18 cellular contexts compared by ENCODE assay signal in genomic region chr17:59858167-59858790, GRCh38. TPM values are rescaled to one million over a fixed set of nuclear protein-coding genes. Genes with fewer than 3 reads are reported as not detected.
DNase-seq lines count a peak whose midpoint lies in the region; ATAC-seq and TF ChIP-seq lines count a peak whose summit lies in the region.
"Had no signal": no experiment of that assay in that cellular context is flagged by ENCODE, and none has a peak within 500 bp of the region (broad histone marks: within the 10 kb centered on the region; RNA-seq: fewer than 3 reads in every experiment).

No MANE protein-coding gene starts in this region.

- H2AFZ ChIP-seq in GM23248: peak overlapping the region; percentile 34; the same call in 1 of the 2 replicates

- H3K9ac ChIP-seq in GM23248: peak overlapping the region; percentile 47

- no peaks in the 10 kb centered on the region for H3K79me2 ChIP-seq in GM23248 (ENCODE audit: insufficient read depth)

- DNase-seq in AG09309 (ENCODE audit: low read depth) (peak; percentile 20), GM23248 (peak; percentile 27), lower lobe of right lung (no peak), NCI-H774 (lab: John Stamatoyannopoulos, UW) (no peak), UCSD-AML1 (lab: John Stamatoyannopoulos, UW; ENCODE audit: unreplicated experiment) (no peak)
- no peak for DNase-seq in stimulated activated naive B cell treated with anti-CD40 and anti-IgM and Interleukin-4, amounts not matched to agents 10 μg/mL and 1 μg/mL and 100 μg/mL, for 72 hours
- DNase-seq in activated CD4-positive, alpha-beta T cell treated with anti-CD3 and anti-CD28 coated beads for 48 hours: no peak
- DNase-seq: activated B cell treated with CpG ODN at 0.5 μM for 24 hours; activated effector memory CD4-positive, alpha-beta T cell treated with anti-CD3 and anti-CD28 coated beads, Interleukin-2, amount 50 U/mL, for 16 hours; colonic mucosa; left cardiac atrium; NCI-H187 treated with DMSO at 0.1 percent for 48 hours; NCI-H446; substantia nigra had no signal

- H3K9me3 ChIP-seq in GM23248 (ENCODE audit: low read depth) (no peaks in the 10 kb centered on the region), lower lobe of right lung (no peaks in the 10 kb centered on the region)
- H3K9me3 ChIP-seq: colonic mucosa, HAP-1 had no signal

- H3K27me3 Mint-ChIP-seq in activated naive CD8-positive, alpha-beta T cell: no peaks in the 10 kb centered on the region
- no peaks in the 10 kb centered on the region for H3K27me3 Mint-ChIP-seq in stimulated activated naive B cell treated with anti-CD40 and anti-IgM and Interleukin-4, amounts not matched to agents 10 μg/mL and 1 μg/mL and 100 μg/mL, for 72 hours
- H3K27me3 Mint-ChIP-seq: activated B cell treated with CpG ODN at 0.5 μM for 24 hours, B cell had no signal

- no peak overlapping the region for H3K4me2 ChIP-seq in GM23248 (ENCODE audit: unreplicated experiment)

- TF ChIP-seq CTCF in AG09309 (IDR thresholded peaks at IDR 0.05; ENCODE audit: control insufficient read depth, insufficient read depth, low read depth, low read length, missing control alignments) (no peak), lower lobe of right lung (IDR thresholded peaks at IDR 0.05) (no peak)

- peaks cover 21% of the 10 kb centered on the region for H3K4me1 Mint-ChIP-seq in activated naive CD8-positive, alpha-beta T cell (ENCODE audit: low read depth)
- peaks cover 11 to 12% of the 10 kb centered on the region in 2 donors for H3K4me1 Mint-ChIP-seq in stimulated activated naive B cell treated with anti-CD40 and anti-IgM and Interleukin-4, amounts not matched to agents 10 μg/mL and 1 μg/mL and 100 μg/mL, for 72 hours

- H3K9me2 ChIP-seq in GM23248 (ENCODE audit: insufficient read depth): no peaks in the 10 kb centered on the region

- peak overlapping the region; percentile 94 for H3K27ac Mint-ChIP-seq in activated naive CD8-positive, alpha-beta T cell
- no peak overlapping the region for H3K27ac Mint-ChIP-seq in stimulated activated naive B cell treated with anti-CD40 and anti-IgM and Interleukin-4, amounts not matched to agents 10 μg/mL and 1 μg/mL and 100 μg/mL, for 72 hours
- H3K27ac Mint-ChIP-seq: B cell had no signal

- intact Hi-C loops in lower lobe of right lung (cut with DNase I): no loop called here

- no peaks in the 10 kb centered on the region for H3K27me3 ChIP-seq in GM23248 (replicated peaks; ENCODE audit: insufficient read depth)
- no peaks in the 10 kb centered on the region for H3K27me3 ChIP-seq in lower lobe of right lung (ENCODE audit: low read depth)
- H3K27me3 ChIP-seq: colonic mucosa had no signal

- peaks cover 11% of the 10 kb centered on the region for H3F3A ChIP-seq in GM23248 (ENCODE audit: insufficient read depth)

- no peak for ATAC-seq in lower lobe of right lung
- ATAC-seq in stimulated activated naive B cell treated with anti-CD40 and anti-IgM and Interleukin-4, amounts not matched to agents 10 μg/mL and 1 μg/mL and 100 μg/mL, for 72 hours (replicated peaks): no peak
- ATAC-seq: K562, left cardiac atrium had no signal

- H3K4me3 ChIP-seq in AG09309 (ENCODE audit: control insufficient read depth, low read depth, low read length): no peak overlapping the region
- H3K4me3 ChIP-seq in GM23248: no peak overlapping the region
- H3K4me3 ChIP-seq in lower lobe of right lung: no peak overlapping the region
- H3K4me3 ChIP-seq: colonic mucosa, HAP-1, K562 had no signal

- H3K4me3 Mint-ChIP-seq in activated naive CD8-positive, alpha-beta T cell: no peak overlapping the region
- H3K4me3 Mint-ChIP-seq in stimulated activated naive B cell treated with anti-CD40 and anti-IgM and Interleukin-4, amounts not matched to agents 10 μg/mL and 1 μg/mL and 100 μg/mL, for 72 hours: no peak overlapping the region
- H3K4me3 Mint-ChIP-seq: activated B cell treated with CpG ODN at 0.5 μM for 24 hours, B cell had no signal

- no peaks in the 10 kb centered on the region for H4K20me1 ChIP-seq in GM23248 (ENCODE audit: insufficient read depth)

- peaks cover 17% of the 10 kb centered on the region for H3K4me1 ChIP-seq in GM23248 (ENCODE audit: insufficient read depth)
- peaks cover 43% of the 10 kb centered on the region for H3K4me1 ChIP-seq in lower lobe of right lung

- in situ Hi-C loops in GM23248 (cut with MboI): no loop called here

- H3K9me3 Mint-ChIP-seq in activated naive CD8-positive, alpha-beta T cell (ENCODE audit: low read depth): no peaks in the 10 kb centered on the region
- H3K9me3 Mint-ChIP-seq in stimulated activated naive B cell treated with anti-CD40 and anti-IgM and Interleukin-4, amounts not matched to agents 10 μg/mL and 1 μg/mL and 100 μg/mL, for 72 hours: peaks cover 0 to under 1% of the 10 kb centered on the region in 2 donors
- H3K9me3 Mint-ChIP-seq: activated B cell treated with CpG ODN at 0.5 μM for 24 hours had no signal

- no peaks in the 10 kb centered on the region for H3K36me3 Mint-ChIP-seq in activated naive CD8-positive, alpha-beta T cell
- peaks cover 3 to 5% of the 10 kb centered on the region in 2 donors for H3K36me3 Mint-ChIP-seq in stimulated activated naive B cell treated with anti-CD40 and anti-IgM and Interleukin-4, amounts not matched to agents 10 μg/mL and 1 μg/mL and 100 μg/mL, for 72 hours

- H3K27ac ChIP-seq in GM23248 (peak overlapping the region; percentile 8; the same call in 1 of the 2 replicates), lower lobe of right lung (peak overlapping the region; percentile 31)
- H3K27ac ChIP-seq: colonic mucosa had no signal

- H3K36me3 ChIP-seq in GM23248 (ENCODE audit: low read depth) (no peaks in the 10 kb centered on the region), lower lobe of right lung (peaks cover 19% of the 10 kb centered on the region)
- H3K36me3 ChIP-seq: colonic mucosa had no signal

- 38 to 39% methylated on average over 5 of the region's 5 CpGs for WGBS in GM23248 (ENCODE audit: low coverage in 1 of 2, low lambda C conversion rate in 2 of 2, missing lambda C conversion rate in 2 of 2), 2 experiments

RNA-seq across cellular contexts. Expression of gene TUBD1, which starts 34.5 kb away (rescaled TPM):
- 3.8 and 6.3 TPM in 2 replicates for total RNA-seq in GM23248 (2014; rRNA removed; shearing (Covaris generic))
- 4.3 TPM in 2 replicates for polyA plus RNA-seq in GM23248 (2016; fragmentation: Nextera tagmentation; extraction: Ambion mirVana)
- 14.7 TPM for total RNA-seq in lower lobe of right lung

RNA-seq across cellular contexts. Expression of gene RPS6KB1, which starts 34.6 kb away (rescaled TPM):
- 23.3 and 33.6 TPM in 2 replicates for total RNA-seq in GM23248 (2014; rRNA removed; shearing (Covaris generic))
- 28.6 and 31.4 TPM in 2 replicates for polyA plus RNA-seq in GM23248 (2016; fragmentation: Nextera tagmentation; extraction: Ambion mirVana)
- total RNA-seq in lower lobe of right lung: 29.0 TPM

Comparison
In these comparisons a context has a peak if more than half of its experiments do, and no peak if none do; other contexts are left out.
1. DNase-seq: peak in AG09309 (single experiment) and GM23248 (single experiment); none in lower lobe of right lung (single experiment), stimulated activated naive B cell treated with anti-CD40 and anti-IgM and Interleukin-4, amounts not matched to agents 10 μg/mL and 1 μg/mL and 100 μg/mL, for 72 hours (single experiment), NCI-H774 (single experiment), UCSD-AML1 (single experiment) and activated CD4-positive, alpha-beta T cell treated with anti-CD3 and anti-CD28 coated beads for 48 hours (single experiment).